ENCODE assay signal across 27 cellular contexts in the genomic region with DNA sequence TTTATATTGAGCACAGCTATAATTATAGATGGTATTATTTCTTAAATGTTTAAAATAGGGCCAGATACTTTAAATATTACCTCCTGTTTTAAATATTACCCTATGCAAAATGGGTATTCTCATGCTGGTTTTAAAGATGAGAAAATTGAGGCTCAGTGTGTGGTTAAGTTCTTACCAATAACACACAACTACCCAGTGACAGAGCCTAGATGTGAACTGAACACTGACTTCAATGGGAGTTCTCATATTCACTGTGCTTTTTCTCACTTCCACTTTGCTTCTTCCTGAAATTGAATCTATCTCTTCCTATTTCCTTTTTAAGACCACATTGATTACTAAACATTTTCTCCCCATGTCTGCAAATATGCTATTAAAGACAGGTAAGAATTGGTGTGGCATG.
"Had no signal": no experiment of that assay in that cellular context is flagged by ENCODE, and none has a peak within 500 bp of the region (broad histone marks: within the 10 kb centered on the region; RNA-seq: fewer than 3 reads in every experiment).

No MANE protein-coding gene starts in this region.

- H3K36me3 Mint-ChIP-seq: activated CD8-positive, alpha-beta memory T cell treated with anti-CD3 and anti-CD28 coated beads, Interleukin-2, amount 10 ng/mL, durations not matched to agents 7 days and 5 days; activated naive CD4-positive, alpha-beta T cell treated with anti-CD3 and anti-CD28 coated beads, Interleukin-2, amount 10 ng/mL, durations not matched to agents 7 days and 5 days; activated naive CD8-positive, alpha-beta T cell; brain had no signal

- H3K4me1 Mint-ChIP-seq: activated CD4-positive, alpha-beta memory T cell treated with anti-CD3 and anti-CD28 coated beads, Interleukin-2, amount 10 ng/mL, durations not matched to agents 7 days and 5 days; activated CD8-positive, alpha-beta memory T cell treated with anti-CD3 and anti-CD28 coated beads, Interleukin-2, amount 10 ng/mL, durations not matched to agents 7 days and 5 days; activated naive CD4-positive, alpha-beta T cell treated with anti-CD3 and anti-CD28 coated beads, Interleukin-2, amount 10 ng/mL, durations not matched to agents 7 days and 5 days; activated naive CD8-positive, alpha-beta T cell treated with anti-CD3 and anti-CD28 coated beads, Interleukin-2, amount 50 U/mL, for 24 hours; WTC11 had no signal

- ATAC-seq: activated CD8-positive, alpha-beta memory T cell treated with anti-CD3 and anti-CD28 coated beads, Interleukin-2, amount 10 ng/mL, durations not matched to agents 7 days and 5 days; activated naive CD8-positive, alpha-beta T cell treated with anti-CD3 and anti-CD28 coated beads, Interleukin-2, amount 50 U/mL, for 24 hours; WTC11 had no signal

- DNase-seq: activated CD4-positive, alpha-beta memory T cell treated with anti-CD3 and anti-CD28 coated beads, Interleukin-2, amount 10 ng/mL, durations not matched to agents 7 days and 5 days; activated CD4-positive, alpha-beta T cell treated with anti-CD3 and anti-CD28 coated beads for 4 hours; activated CD4-positive, CD25-positive, alpha-beta regulatory T cell treated with anti-CD3 and anti-CD28 coated beads, Interleukin-2, amount 50 U/mL, for 72 hours; activated CD8-positive, alpha-beta memory T cell treated with anti-CD3 and anti-CD28 coated beads for 24 hours; activated CD8-positive, alpha-beta memory T cell treated with anti-CD3 and anti-CD28 coated beads, Interleukin-2, amount 10 ng/mL, durations not matched to agents 7 days and 5 days; activated CD8-positive, alpha-beta memory T cell treated with anti-CD3 and anti-CD28 coated beads, Interleukin-2, amount 50 U/mL, for 48 hours; activated effector memory CD4-positive, alpha-beta T cell treated with Interleukin-2 at 50 U/mL for 16 hours; activated naive CD4-positive, alpha-beta T cell treated with anti-CD3 and anti-CD28 coated beads, Interleukin-2, amount 10 ng/mL, durations not matched to agents 7 days and 5 days; activated naive CD8-positive, alpha-beta T cell treated with anti-CD3 and anti-CD28 coated beads, Interleukin-2, amount 50 U/mL, for 24 hours; activated T-cell treated with anti-CD3 and anti-CD28 coated beads, Interleukin-2, amount 50 U/mL, for 48 hours; anterior cingulate cortex; caudate nucleus; cerebellar nuclear complex; NCI-H1092; NCI-H1436 treated with DMSO at 0.1 percent for 48 hours; NCI-H1694 treated with DMSO at 0.1 percent for 48 hours; NCI-H2029; NCI-H345; NCI-H524 treated with DMSO at 0.1 percent for 48 hours; NK-92 treated with Interleukin-12 subunit alpha and Interleukin-12 subunit beta, amount 100 ng/mL, for 24 hours; OCI-M1; Right ventricle myocardium superior had no signal

- H3K4me3 Mint-ChIP-seq: activated CD4-positive, alpha-beta memory T cell treated with anti-CD3 and anti-CD28 coated beads, Interleukin-2, amount 10 ng/mL, durations not matched to agents 7 days and 5 days; activated CD8-positive, alpha-beta memory T cell treated with anti-CD3 and anti-CD28 coated beads, Interleukin-2, amount 10 ng/mL, durations not matched to agents 7 days and 5 days; activated naive CD4-positive, alpha-beta T cell treated with anti-CD3 and anti-CD28 coated beads, Interleukin-2, amount 10 ng/mL, durations not matched to agents 7 days and 5 days; activated naive CD8-positive, alpha-beta T cell; activated naive CD8-positive, alpha-beta T cell treated with anti-CD3 and anti-CD28 coated beads, Interleukin-2, amount 50 U/mL, for 24 hours; brain; T-helper 1 cell treated with Interleukin-12 subunit alpha and Interleukin-12 subunit beta and Interleukin-4 antibody, amounts not matched to agents 30 μg/mL and 1 μg/mL, for 36 hours; T-helper 2 cell treated with Interferon-gamma antibody and Interleukin-4, amounts not matched to agents 5 μg/mL and 100 μg/mL, for 36 hours; WTC11 had no signal

- H3K27me3 Mint-ChIP-seq: activated CD4-positive, alpha-beta memory T cell treated with anti-CD3 and anti-CD28 coated beads, Interleukin-2, amount 10 ng/mL, durations not matched to agents 7 days and 5 days; activated CD8-positive, alpha-beta memory T cell treated with anti-CD3 and anti-CD28 coated beads, Interleukin-2, amount 10 ng/mL, durations not matched to agents 7 days and 5 days; activated naive CD4-positive, alpha-beta T cell treated with anti-CD3 and anti-CD28 coated beads, Interleukin-2, amount 10 ng/mL, durations not matched to agents 7 days and 5 days; activated naive CD8-positive, alpha-beta T cell; activated naive CD8-positive, alpha-beta T cell treated with anti-CD3 and anti-CD28 coated beads, Interleukin-2, amount 50 U/mL, for 24 hours; brain had no signal

- H3K27ac Mint-ChIP-seq: activated CD4-positive, alpha-beta memory T cell treated with anti-CD3 and anti-CD28 coated beads, Interleukin-2, amount 10 ng/mL, durations not matched to agents 7 days and 5 days; activated CD8-positive, alpha-beta memory T cell treated with anti-CD3 and anti-CD28 coated beads, Interleukin-2, amount 10 ng/mL, durations not matched to agents 7 days and 5 days; activated naive CD4-positive, alpha-beta T cell treated with anti-CD3 and anti-CD28 coated beads, Interleukin-2, amount 10 ng/mL, durations not matched to agents 7 days and 5 days; activated naive CD8-positive, alpha-beta T cell; activated naive CD8-positive, alpha-beta T cell treated with anti-CD3 and anti-CD28 coated beads, Interleukin-2, amount 50 U/mL, for 24 hours; brain; T-helper 1 cell treated with Interleukin-12 subunit alpha and Interleukin-12 subunit beta and Interleukin-4 antibody, amounts not matched to agents 30 μg/mL and 1 μg/mL, for 36 hours; T-helper 2 cell treated with Interferon-gamma antibody and Interleukin-4, amounts not matched to agents 5 μg/mL and 100 μg/mL, for 36 hours; WTC11 had no signal
